1 cellular context compared by ENCODE assay signal in the genomic region with DNA sequence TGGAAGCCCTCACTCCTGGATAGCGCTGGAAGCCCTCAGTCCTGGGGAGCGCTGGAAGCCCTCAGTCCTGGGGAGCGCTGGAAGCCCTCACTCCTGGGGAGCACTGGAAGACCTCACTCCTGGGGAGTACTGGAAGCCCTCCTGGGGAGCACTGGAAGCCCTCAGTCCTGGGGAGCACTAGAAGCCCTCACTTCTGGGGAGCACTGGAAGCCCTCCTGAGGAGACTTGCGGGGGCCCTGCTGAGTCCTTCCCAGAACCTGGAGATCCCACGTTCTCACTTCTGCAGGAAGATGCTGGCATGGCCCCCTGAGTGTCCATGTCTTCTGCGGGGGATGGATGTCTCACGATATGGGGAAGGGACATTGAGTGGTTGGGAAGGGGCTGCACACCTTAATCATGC.
TF ChIP-seq lines count a peak whose summit lies in the region.

No MANE protein-coding gene starts in this region.

TF ChIP-seq in H1, 55 proteins besides CTCF, POLR2A, EP300 and RAD21:
- TF ChIP-seq CREB1 (IDR thresholded peaks at IDR 0.05) (no peak), CHD7 (IDR thresholded peaks at IDR 0.05; ENCODE audit: insufficient replicate concordance, low read length) (no peak), MAFK (IDR thresholded peaks at IDR 0.05; ENCODE audit: low read depth, low read length) (no peak), SIN3A (conservative IDR thresholded peaks at IDR 0.05 in 1 of 2, IDR thresholded peaks at IDR 0.05 in 1 of 2; ENCODE audit: low read depth in 1 of 2, low read length in 2 of 2) (no peak), JUND (IDR thresholded peaks at IDR 0.05; ENCODE audit: low read length) (no peak)
- TF ChIP-seq, protein P1, sequence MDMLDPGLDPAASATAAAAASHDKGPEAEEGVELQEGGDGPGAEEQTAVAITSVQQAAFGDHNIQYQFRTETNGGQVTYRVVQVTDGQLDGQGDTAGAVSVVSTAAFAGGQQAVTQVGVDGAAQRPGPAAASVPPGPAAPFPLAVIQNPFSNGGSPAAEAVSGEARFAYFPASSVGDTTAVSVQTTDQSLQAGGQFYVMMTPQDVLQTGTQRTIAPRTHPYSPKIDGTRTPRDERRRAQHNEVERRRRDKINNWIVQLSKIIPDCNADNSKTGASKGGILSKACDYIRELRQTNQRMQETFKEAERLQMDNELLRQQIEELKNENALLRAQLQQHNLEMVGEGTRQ (IDR thresholded peaks at IDR 0.05; ENCODE audit: low read length): no peak
